Comparison of ENCODE assay signal across 8 cellular contexts in the genomic region with DNA sequence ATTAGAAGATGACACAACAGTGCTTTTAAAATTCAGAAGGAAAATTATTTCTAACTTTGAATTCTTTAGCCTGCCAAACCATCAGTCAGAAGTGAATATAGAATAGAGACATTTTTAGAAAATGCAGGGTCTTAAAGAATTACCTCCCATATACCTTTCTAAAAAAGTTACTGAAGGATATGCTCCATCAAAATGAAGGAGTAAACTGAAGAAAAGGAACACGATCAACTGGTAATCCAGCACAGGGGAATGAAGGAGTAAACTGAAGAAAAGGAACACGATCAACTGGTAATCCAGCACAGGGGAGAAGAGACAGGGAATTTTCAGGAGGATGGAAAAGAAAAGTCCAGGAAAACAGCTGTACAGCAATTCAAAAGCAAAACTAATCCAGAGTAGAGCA.
"Had no signal": no experiment of that assay in that cellular context is flagged by ENCODE, and none has a peak within 500 bp of the region (broad histone marks: within the 10 kb centered on the region; RNA-seq: fewer than 3 reads in every experiment).

No MANE protein-coding gene starts in this region.

- FAIRE-seq: HTR-8/SVneo had no signal

- H3K4me2 ChIP-seq: GM23338, KMS-11 had no signal

- H3K27ac ChIP-seq: KMS-11 had no signal

- H3K27ac Mint-ChIP-seq: GM23338 had no signal

- H3K9ac ChIP-seq: KMS-11 had no signal

- H3K4me3 Mint-ChIP-seq: GM23338 had no signal

- H2AFZ ChIP-seq: GM23338 had no signal

- H3K4me1 ChIP-seq: HAP-1 had no signal

- ATAC-seq: GM23338, HCT116 had no signal

- H3K4me1 Mint-ChIP-seq: GM23338 had no signal

- H3K4me3 ChIP-seq: GM23338, HAP-1 had no signal

- DNase-seq: H7, IMR-90, KBM-7 had no signal

- H3K36me3 ChIP-seq: HAP-1 had no signal
